8 cellular contexts compared by ENCODE assay signal in the genomic region with DNA sequence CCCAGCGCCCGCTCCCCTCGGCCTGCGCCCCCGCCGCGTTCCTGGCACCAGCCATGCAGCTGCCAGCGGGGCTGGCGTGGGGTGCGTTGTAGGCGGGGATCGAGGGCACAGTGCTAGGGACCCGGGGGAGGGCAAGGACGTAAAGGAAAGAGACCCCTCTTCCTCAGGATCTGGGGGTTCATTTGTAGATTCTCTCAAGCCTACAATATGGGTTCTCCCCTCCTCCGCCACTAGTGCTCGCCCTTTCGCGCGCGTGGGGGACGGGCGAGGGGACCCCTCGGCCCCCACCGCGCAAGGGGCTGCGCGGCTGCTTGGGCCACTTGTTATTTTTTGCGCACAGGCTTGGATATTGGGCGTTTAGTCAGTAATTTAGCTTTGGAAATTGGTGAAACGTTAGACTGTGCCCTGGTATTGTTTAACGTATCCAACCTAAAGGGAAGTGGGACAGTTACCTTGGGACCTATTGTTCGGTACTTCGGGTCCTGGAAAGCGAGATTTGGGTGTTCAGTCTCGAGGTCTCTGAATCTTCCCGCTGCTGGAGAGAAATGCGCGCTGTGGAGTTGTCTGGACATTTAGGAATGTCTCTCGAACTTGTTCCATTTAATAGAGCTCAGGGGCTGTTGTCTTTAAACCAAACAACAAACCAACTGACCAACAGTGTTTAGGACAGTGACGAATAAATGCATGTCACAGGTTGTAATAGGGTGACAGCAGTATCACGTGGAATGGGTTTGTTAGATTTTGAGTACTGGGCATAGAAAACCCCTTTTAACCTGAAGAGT. TPM values are rescaled to one million over a fixed set of nuclear protein-coding genes. Genes with fewer than 3 reads are reported as not detected.
DNase-seq lines count a peak whose midpoint lies in the region; ATAC-seq and TF ChIP-seq lines count a peak whose summit lies in the region.

No MANE protein-coding gene starts in this region.

- POLR2A ChIA-PET in PC-3 (lab: Charles Lee; ENCODE audit: unreplicated experiment): interaction anchor here (0.6 to 1.2 kb wide), 2 partner anchors 22 to 220 kb away, joined by 4 read pairs; no protein-coding TSS in a partner anchor

- intact Hi-C loops in PC-3 (cut with micrococcal nuclease): loop anchor here (2.0 to 10.0 kb wide), 3 partner anchors 22 to 142 kb away; no protein-coding TSS in a partner anchor

- peak overlapping the region; percentile 96 for H3K4me3 Mint-ChIP-seq in endothelial cell (ENCODE audit: unreplicated experiment)

- H3K9me3 ChIP-seq in BLaER1 (peaks cover 7% of the 10 kb centered on the region; the same call in 1 of the 2 replicates), PC-3 (ENCODE audit: low read length) (no peaks in the 10 kb centered on the region)

- H3K4me1 ChIP-seq in BLaER1: peaks cover 38% of the 10 kb centered on the region
- H3K4me1 ChIP-seq in PC-3 (ENCODE audit: insufficient read depth, low read length): peaks cover 29% of the 10 kb centered on the region

- H3K9me3 Mint-ChIP-seq in endothelial cell (ENCODE audit: unreplicated experiment): no peaks in the 10 kb centered on the region

- H3K27me3 ChIP-seq in BLaER1: no peaks in the 10 kb centered on the region
- no peaks in the 10 kb centered on the region for H3K27me3 ChIP-seq in PC-3 (ENCODE audit: low read length)

- H3K27ac Mint-ChIP-seq in endothelial cell (ENCODE audit: unreplicated experiment): peak overlapping the region; percentile 84

- peak; percentile 31 for ATAC-seq in GM18519 (IDR thresholded peaks at IDR 0.05; ENCODE audit: low FRiP score, unreplicated experiment)
- ATAC-seq in HG02981 (IDR thresholded peaks at IDR 0.05; ENCODE audit: unreplicated experiment): peak; percentile 37
- ATAC-seq in PC-3: peak; percentile 4

- TSS peak; percentile 46 for BruUV-seq in PC-3 (replicated peaks; lab: Mats Ljungman, UMichigan)

- peaks cover 7% of the 10 kb centered on the region; the same call in 1 of the 2 replicates for H4K20me1 ChIP-seq in BLaER1
- no peaks in the 10 kb centered on the region for H4K20me1 ChIP-seq in PC-3 (ENCODE audit: low read length)

- peak overlapping the region; percentile 91 for H3K4me2 ChIP-seq in BLaER1
- H3K4me2 ChIP-seq in PC-3 (ENCODE audit: low read length): peak overlapping the region; percentile 94

- H3K9ac ChIP-seq in BLaER1 (peak overlapping the region; percentile 96), PC-3 (ENCODE audit: low read length) (peak overlapping the region; percentile 75)

- peaks cover 8% of the 10 kb centered on the region; the same call in 1 of the 2 replicates for H3K36me3 ChIP-seq in BLaER1
- H3K36me3 ChIP-seq in PC-3 (ENCODE audit: low read depth, low read length): no peaks in the 10 kb centered on the region

- H3K9me2 ChIP-seq in PC-3 (replicated peaks; ENCODE audit: low read length): no peaks in the 10 kb centered on the region

- TF ChIP-seq CTCF in PC-3 (conservative IDR thresholded peaks at IDR 0.05; ENCODE audit: low read depth, low read length): no peak
- no peak for TF ChIP-seq CTCF in endothelial cell (IDR thresholded peaks at IDR 0.05; ENCODE audit: unreplicated experiment)

- H3K4me3 ChIP-seq in BLaER1: peak overlapping the region; percentile 95
- peak overlapping the region; percentile 90 for H3K4me3 ChIP-seq in PC-3 (ENCODE audit: low read length)

- DNase-seq in PC-3 (peak; percentile 34), endothelial cell (ENCODE audit: low spot score) (peak; percentile 26), myocyte (ENCODE audit: low read depth) (peak; percentile 61), LoVo (ENCODE audit: low spot score) (no peak), GOT3 (lab: John Stamatoyannopoulos, UW) (no peak)

- peaks cover 4% of the 10 kb centered on the region for H3K27me3 Mint-ChIP-seq in endothelial cell (ENCODE audit: unreplicated experiment)

- no peaks in the 10 kb centered on the region for H3F3A ChIP-seq in PC-3 (ENCODE audit: low read length, unreplicated experiment)

- H3K27ac ChIP-seq in BLaER1 (peak overlapping the region; percentile 96), PC-3 (ENCODE audit: low read length) (peak overlapping the region; percentile 17; the same call in 1 of the 2 replicates)

- peaks cover 43% of the 10 kb centered on the region for H3K79me2 ChIP-seq in PC-3 (ENCODE audit: low read length)

- peaks cover 19% of the 10 kb centered on the region for H3K4me1 Mint-ChIP-seq in endothelial cell (ENCODE audit: unreplicated experiment)

- H2AFZ ChIP-seq in PC-3 (ENCODE audit: low read length): peak overlapping the region; percentile 84

- CTCF ChIA-PET in PC-3 (lab: Charles Lee): interaction anchor here (0.5 to 1.4 kb wide), 4 partner anchors 10 to 170 kb away, joined by 3 to 16 read pairs (median 4); no protein-coding TSS in a partner anchor

- no peaks in the 10 kb centered on the region for H3K36me3 Mint-ChIP-seq in endothelial cell (ENCODE audit: low read depth, unreplicated experiment)

RNA-seq across cellular contexts. Expression of a gene that starts 0.8 kb away (rescaled TPM):
- total RNA-seq in PC-3 (2014; rRNA removed) (6.6 and 8.2 TPM in 2 replicates), endothelial cell (ENCODE audit: unreplicated experiment) (30.2 TPM), myocyte (19.7 and 27.8 TPM in 2 replicates)
- 11.2 TPM for polyA plus RNA-seq in myocyte (2012)

Comparison
In these comparisons a context has a peak if more than half of its experiments do, and no peak if none do; other contexts are left out.
1. DNase-seq: peak in PC-3 (single experiment), endothelial cell (single experiment) and myocyte (single experiment); none in LoVo (single experiment) and GOT3 (single experiment).
2. Peak in every context shown above with its lines, with median percentiles within 50 percentile points of each other: ATAC-seq.